Comparison of ENCODE assay signal across 9 cellular contexts in the genomic region with DNA sequence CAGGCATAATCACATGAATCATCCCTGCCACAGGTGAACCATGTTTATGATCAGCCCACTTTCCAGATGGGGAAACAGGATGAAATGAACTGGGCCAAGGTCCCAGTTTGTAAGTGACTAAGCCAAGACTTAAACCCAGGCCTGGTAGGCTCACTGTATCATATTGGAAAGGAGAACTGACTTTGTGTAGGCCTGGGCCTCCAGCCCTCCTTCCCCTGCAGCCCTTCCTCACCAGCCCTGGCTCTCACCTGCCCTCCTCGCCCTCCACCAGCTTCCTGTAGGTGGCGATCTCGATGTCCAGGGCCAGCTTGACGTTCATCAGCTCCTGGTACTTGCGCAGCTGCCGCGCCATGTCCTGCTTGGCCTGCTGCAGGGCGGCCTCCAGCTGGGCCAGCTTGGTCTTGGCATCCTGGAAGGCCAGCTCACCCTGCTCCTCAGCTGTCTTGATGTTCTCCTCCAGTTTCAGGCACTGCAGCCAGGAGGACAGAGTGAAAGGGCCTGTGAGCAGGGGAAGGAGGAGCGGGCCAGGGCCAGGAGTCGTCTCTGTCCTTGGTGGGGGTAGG. TPM values are rescaled to one million over a fixed set of nuclear protein-coding genes. Genes with fewer than 3 reads are reported as not detected.
A peak's percentile ranks its signal among the peaks of the same experiment; 100 is the strongest.
DNase-seq lines count a peak whose midpoint lies in the region; ATAC-seq and TF ChIP-seq lines count a peak whose summit lies in the region.
"Had no signal": no experiment of that assay in that cellular context is flagged by ENCODE, and none has a peak within 500 bp of the region (broad histone marks: within the 10 kb centered on the region; RNA-seq: fewer than 3 reads in every experiment).

No MANE protein-coding gene starts in this region.

- H3K4me1 ChIP-seq in left ventricle myocardium inferior: peaks cover 15% of the 10 kb centered on the region
- peaks cover 0 to 15% (median 7%) of the 10 kb centered on the region in 9 donors for H3K4me1 ChIP-seq in heart right ventricle
- peaks cover 0 to 10% of the 10 kb centered on the region in 2 donors for H3K4me1 ChIP-seq in esophagus (ENCODE audit: control insufficient read depth in 2 of 2, insufficient read depth in 2 of 2, low read length in 1 of 2)
- peaks cover 6% of the 10 kb centered on the region for H3K4me1 ChIP-seq in upper lobe of right lung

- no peaks in the 10 kb centered on the region for H3K36me3 ChIP-seq in left ventricle myocardium inferior
- no peaks in the 10 kb centered on the region for H3K36me3 ChIP-seq in heart right ventricle
- H3K36me3 ChIP-seq in esophagus (ENCODE audit: control insufficient read depth in 2 of 2, insufficient read depth in 2 of 2, low read length in 1 of 2): no peaks in the 10 kb centered on the region
- H3K36me3 ChIP-seq in upper lobe of right lung: no peaks in the 10 kb centered on the region
- H3K36me3 ChIP-seq: heart left ventricle had no signal

- H3K4me3 ChIP-seq in left ventricle myocardium inferior (no peak overlapping the region), heart right ventricle (no peak overlapping the region), esophagus (ENCODE audit: low read depth in 1 of 2, low read length in 2 of 2) (no peak overlapping the region), upper lobe of right lung (no peak overlapping the region)
- H3K4me3 ChIP-seq: heart left ventricle had no signal

- intact Hi-C loops in left ventricle myocardium inferior (cut with micrococcal nuclease): no loop called here
- intact Hi-C loops in heart right ventricle (cut with DNase I): no loop called here
- intact Hi-C loops in upper lobe of right lung (cut with DNase I): no loop called here

- no peak for DNase-seq in left ventricle myocardium inferior
- DNase-seq in heart right ventricle: no peak
- peak; percentile 53 to 63 for DNase-seq in NOMO-1 (lab: John Stamatoyannopoulos, UW; ENCODE audit: unreplicated experiment in 2 of 2)
- DNase-seq in upper lobe of right lung: peak; percentile 74
- DNase-seq in stimulated activated naive CD4-positive, alpha-beta T cell (lab: John Stamatoyannopoulos, UW): no peak
- no peak for DNase-seq in SW 1271 (lab: John Stamatoyannopoulos, UW)

- no peaks in the 10 kb centered on the region for H3K9me3 ChIP-seq in left ventricle myocardium inferior (replicated peaks)
- H3K9me3 ChIP-seq in heart right ventricle: no peaks in the 10 kb centered on the region
- no peaks in the 10 kb centered on the region for H3K9me3 ChIP-seq in esophagus (ENCODE audit: control insufficient read depth in 2 of 2, insufficient read depth in 1 of 2, low read depth in 1 of 2, low read length in 1 of 2)
- no peaks in the 10 kb centered on the region for H3K9me3 ChIP-seq in upper lobe of right lung
- H3K9me3 ChIP-seq: heart left ventricle had no signal

- ATAC-seq in heart right ventricle (no peak), upper lobe of right lung (peak; percentile 38), HG03521 (IDR thresholded peaks at IDR 0.05; ENCODE audit: unreplicated experiment) (no peak)
- ATAC-seq: heart left ventricle had no signal

- 75 to 82% methylated on average over 10 of the region's 10 CpGs for WGBS in heart right ventricle, 2 donors
- WGBS in esophagus, 2 donors: 70 to 74% methylated on average over 10 of the region's 10 CpGs

- H3K27me3 ChIP-seq in left ventricle myocardium inferior (ENCODE audit: low read depth): no peaks in the 10 kb centered on the region
- no peaks in the 10 kb centered on the region for H3K27me3 ChIP-seq in heart right ventricle
- H3K27me3 ChIP-seq in esophagus (ENCODE audit: control insufficient read depth in 1 of 2, insufficient read depth in 2 of 2, low read length in 2 of 2): no peaks in the 10 kb centered on the region
- no peaks in the 10 kb centered on the region for H3K27me3 ChIP-seq in upper lobe of right lung
- H3K27me3 ChIP-seq: heart left ventricle had no signal

- TF ChIP-seq CTCF in left ventricle myocardium inferior (IDR thresholded peaks at IDR 0.05; ENCODE audit: borderline replicate concordance): peak; percentile 20
- TF ChIP-seq CTCF in heart right ventricle (IDR thresholded peaks at IDR 0.05): peak in 2 of 9 donors; percentile 24 to 29
- peak; percentile 33 for TF ChIP-seq CTCF in upper lobe of right lung (IDR thresholded peaks at IDR 0.05)

- no peak overlapping the region for H3K27ac ChIP-seq in left ventricle myocardium inferior (replicated peaks)
- no peak overlapping the region for H3K27ac ChIP-seq in heart right ventricle
- H3K27ac ChIP-seq in esophagus (ENCODE audit: low read depth in 2 of 2, low read length in 1 of 2): peak overlapping the region; percentile 16 to 62
- H3K27ac ChIP-seq in upper lobe of right lung: no peak overlapping the region
- H3K27ac ChIP-seq: heart left ventricle had no signal

RNA-seq across cellular contexts. Expression of a gene that starts 19.8 kb away (rescaled TPM):
- total RNA-seq in left ventricle myocardium inferior (not detected), heart right ventricle (under 1 TPM in 9 of 10 donors, not detected in 1; 0.07 to 0.79 (median 0.16) TPM), upper lobe of right lung (8.6 TPM)
- polyA plus RNA-seq in heart right ventricle (under 1 TPM; 0.07 to 0.32 TPM), esophagus (10 to 100 TPM; 40.9 to 53.9 TPM)

Comparison
In these comparisons a context has a peak if more than half of its experiments do, and no peak if none do; other contexts are left out.
1. DNase-seq: peak in NOMO-1 (2 of 2) and upper lobe of right lung (single experiment); none in left ventricle myocardium inferior (single experiment), heart right ventricle (0 of 2), stimulated activated naive CD4-positive, alpha-beta T cell (0 of 6) and SW 1271 (0 of 2).
2. H3K27ac ChIP-seq: peak in esophagus (2 of 2); none in left ventricle myocardium inferior (single experiment), heart right ventricle (0 of 10) and upper lobe of right lung (single experiment).